Comparison of ENCODE assay signal across 9 cellular contexts in the genomic region with DNA sequence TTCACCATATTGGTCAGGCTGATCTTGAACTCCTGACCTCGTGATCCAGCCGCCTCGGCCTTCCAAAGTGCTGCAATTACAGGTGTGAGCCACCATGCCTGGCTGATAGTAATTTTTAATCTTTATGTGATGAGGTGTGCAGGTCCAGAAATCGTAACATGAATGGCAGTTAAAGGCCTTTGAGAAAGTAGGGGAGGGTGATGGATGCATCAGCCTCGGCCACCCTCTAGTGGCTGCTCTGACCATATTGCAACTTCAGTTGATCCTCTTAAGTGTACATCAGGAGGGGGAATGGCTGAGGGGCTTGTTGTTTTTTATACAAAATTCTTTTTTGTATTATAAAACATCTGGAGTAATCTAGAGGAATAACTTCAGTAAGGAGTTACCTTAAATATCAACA.
A peak's percentile ranks its signal among the peaks of the same experiment; 100 is the strongest.
DNase-seq lines count a peak whose midpoint lies in the region; ATAC-seq and TF ChIP-seq lines count a peak whose summit lies in the region.
"Had no signal": no experiment of that assay in that cellular context is flagged by ENCODE, and none has a peak within 500 bp of the region (broad histone marks: within the 10 kb centered on the region; RNA-seq: fewer than 3 reads in every experiment).

No MANE protein-coding gene starts in this region.

- DNase-seq in NCI-H2107 treated with DMSO at 0.1 percent for 48 hours (lab: John Stamatoyannopoulos, UW; ENCODE audit: unreplicated experiment) (peak; percentile 10), NCI-H2107 (lab: John Stamatoyannopoulos, UW) (no peak), UCSD-AML1 (lab: John Stamatoyannopoulos, UW; ENCODE audit: unreplicated experiment) (peak; percentile 36), sciatic nerve (ENCODE audit: low spot score) (no peak)

- intact Hi-C loops in sciatic nerve (cut with DNase I), result no loop called here

- 65 to 69% methylated on average over 4 of the region's 5 CpGs for WGBS in gastroesophageal sphincter (ENCODE audit: low coverage in 1 of 2), 2 donors

- no peak for TF ChIP-seq POLR2A in gastroesophageal sphincter (IDR thresholded peaks at IDR 0.05)

- no peak overlapping the region for H3K4me3 ChIP-seq in gastroesophageal sphincter
- H3K4me3 ChIP-seq: BLaER1 treated with 17β-estradiol and CSF1 and Interleukin-3, amounts not matched to agents 10 nM and 100 nM had no signal

- H3K27ac ChIP-seq in gastroesophageal sphincter, result no peak overlapping the region
- H3K27ac ChIP-seq: BLaER1 treated with 17β-estradiol and CSF1 and Interleukin-3, amounts not matched to agents 10 nM and 100 nM had no signal

- ATAC-seq in gastroesophageal sphincter (no peak), sciatic nerve (peak; percentile 58), GM21717 (IDR thresholded peaks at IDR 0.05; ENCODE audit: unreplicated experiment) (no peak), HG03457 (IDR thresholded peaks at IDR 0.05; ENCODE audit: unreplicated experiment) (no peak)

- peaks cover 10 to 55% (median 12%) of the 10 kb centered on the region in 3 donors for H3K4me1 ChIP-seq in gastroesophageal sphincter

- peak; percentile 42; the same call in 1 of the 2 replicates for TF ChIP-seq CTCF in LNCAP (IDR thresholded peaks at IDR 0.05)
- TF ChIP-seq CTCF in gastroesophageal sphincter (IDR thresholded peaks at IDR 0.05), result peak; percentile 28 to 59 (median 48)

- no peaks in the 10 kb centered on the region for H3K27me3 ChIP-seq in gastroesophageal sphincter
- H3K27me3 ChIP-seq: BLaER1 treated with 17β-estradiol and CSF1 and Interleukin-3, amounts not matched to agents 10 nM and 100 nM had no signal

- H3K36me3 ChIP-seq in gastroesophageal sphincter, result no peaks in the 10 kb centered on the region

- H3K9me3 ChIP-seq in gastroesophageal sphincter, result peaks cover 0 to 7% (median 0%) of the 10 kb centered on the region in 3 donors

- no peak for TF ChIP-seq EP300 in gastroesophageal sphincter (IDR thresholded peaks at IDR 0.05)

Comparison
In these comparisons a context has a peak if more than half of its experiments do, and no peak if none do; other contexts are left out.
1. DNase-seq: peak in NCI-H2107 treated with DMSO at 0.1 percent for 48 hours (single experiment) and UCSD-AML1 (single experiment); none in NCI-H2107 (single experiment) and sciatic nerve (single experiment).